In the genomic region with DNA sequence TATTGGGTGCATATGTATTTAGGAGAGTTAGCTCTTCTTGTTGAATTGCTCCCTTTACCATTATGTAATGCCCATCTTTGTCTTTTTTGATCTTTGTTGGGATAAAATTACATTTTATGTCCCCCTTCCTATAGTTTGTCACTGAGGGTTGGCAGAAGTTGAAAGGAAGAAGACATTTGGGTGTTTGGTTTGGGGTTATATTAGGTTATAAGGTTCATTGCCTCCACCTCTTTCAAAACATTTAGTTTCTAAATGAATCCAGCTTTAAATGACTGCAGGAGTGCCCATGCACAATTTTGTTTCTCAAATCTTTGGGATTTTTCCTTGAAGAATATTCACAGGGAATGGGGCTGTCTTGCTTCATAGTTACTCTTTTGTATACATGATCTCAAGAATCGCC, we compare ENCODE assay signal across 1 cellular context.
TF ChIP-seq lines count a peak whose summit lies in the region.

No MANE protein-coding gene starts in this region.

TF ChIP-seq in GM12878, 131 proteins besides CTCF, POLR2A, EP300 and RAD21:
- TF ChIP-seq HDGF (IDR thresholded peaks at IDR 0.05) = no peak
- TF ChIP-seq HDAC6 (IDR thresholded peaks at IDR 0.05; ENCODE audit: unreplicated experiment) = no peak
- TF ChIP-seq ZNF384 (IDR thresholded peaks at IDR 0.05; ENCODE audit: borderline replicate concordance, low read depth, low read length) = no peak
- no peak for TF ChIP-seq HCFC1 (IDR thresholded peaks at IDR 0.05; ENCODE audit: low read length)
- TF ChIP-seq POU2F2 (IDR thresholded peaks at IDR 0.05; ENCODE audit: borderline replicate concordance, low read depth, low read length) = no peak
- no peak for TF ChIP-seq BHLHE40 (IDR thresholded peaks at IDR 0.05; ENCODE audit: borderline replicate concordance in 1 of 2, low read depth in 2 of 2, low read length in 1 of 2)
